In the genomic region with DNA sequence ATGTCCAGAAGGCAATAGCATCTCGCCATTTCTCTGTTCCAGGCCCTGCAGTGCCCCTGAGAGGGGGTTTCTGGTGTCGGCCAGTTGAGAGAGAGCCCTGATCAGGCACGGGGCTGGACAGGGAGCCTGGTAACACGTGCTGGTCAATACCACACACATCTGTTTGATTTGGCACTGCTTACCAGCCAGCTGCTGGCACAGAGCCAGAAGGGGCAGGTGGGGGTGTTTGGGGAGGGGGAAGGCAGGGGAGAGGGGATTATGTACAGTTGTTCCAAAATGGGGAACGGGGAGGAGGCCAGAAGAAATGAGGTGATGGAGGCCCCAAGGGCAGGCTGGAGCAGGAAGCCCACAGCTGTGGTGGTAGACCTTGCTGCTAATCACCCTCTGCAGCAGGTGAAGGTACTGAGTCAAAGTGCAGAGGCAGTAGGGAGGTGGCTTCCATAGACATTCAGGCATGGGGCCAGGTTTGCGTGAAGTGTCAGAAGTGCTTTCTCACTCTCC, we compare ENCODE assay signal across 10 cellular contexts.
DNase-seq lines count a peak whose midpoint lies in the region; ATAC-seq lines count a peak whose summit lies in the region.
"Had no signal": no experiment of that assay in that cellular context is flagged by ENCODE, and none has a peak within 500 bp of the region (broad histone marks: within the 10 kb centered on the region; RNA-seq: fewer than 3 reads in every experiment).

No MANE protein-coding gene starts in this region.

- H3K79me2 ChIP-seq in mesendoderm (ENCODE audit: control insufficient read depth, insufficient read depth, low read length): no peaks in the 10 kb centered on the region

- H4K5ac ChIP-seq in mesendoderm (ENCODE audit: low read length): no peak overlapping the region

- no peaks in the 10 kb centered on the region for H3K79me1 ChIP-seq in mesendoderm (ENCODE audit: low read length)

- H3K27me3 Mint-ChIP-seq in activated CD4-positive, alpha-beta T cell treated with anti-CD3 and anti-CD28 coated beads, Interleukin-2, amount 10 ng/mL, durations not matched to agents 24 days and 14 days: no peaks in the 10 kb centered on the region
- no peaks in the 10 kb centered on the region for H3K27me3 Mint-ChIP-seq in activated naive CD8-positive, alpha-beta T cell treated with anti-CD3 and anti-CD28 coated beads, Interleukin-2, amount 10 ng/mL, durations not matched to agents 7 days and 5 days

- POLR2A ChIA-PET in activated naive CD8-positive, alpha-beta T cell treated with anti-CD3 and anti-CD28 coated beads, Interleukin-2, amount 10 ng/mL, durations not matched to agents 7 days and 5 days (lab: Charles Lee): interaction anchor here (0.8 to 3.4 kb wide), 12 partner anchors 8 to 261 kb away, joined by 3 to 57 read pairs (median 6); a partner anchor contains a TSS

- intact Hi-C loops in activated CD4-positive, alpha-beta T cell treated with anti-CD3 and anti-CD28 coated beads, Interleukin-2, amount 10 ng/mL, durations not matched to agents 24 days and 14 days (cut with micrococcal nuclease): no loop called here
- intact Hi-C loops in cardiac septum (cut with DNase I): no loop called here

- no peak overlapping the region for H3K4me2 ChIP-seq in mesendoderm (ENCODE audit: low read length)
- H3K4me2 ChIP-seq: PC-9 had no signal

- ATAC-seq in activated naive CD8-positive, alpha-beta T cell treated with anti-CD3 and anti-CD28 coated beads, Interleukin-2, amount 10 ng/mL, durations not matched to agents 7 days and 5 days (ENCODE audit: low read depth): peak; percentile 53
- no peak for ATAC-seq in HG02588 (IDR thresholded peaks at IDR 0.05; ENCODE audit: unreplicated experiment)

- no peak overlapping the region for H3K23ac ChIP-seq in mesendoderm (ENCODE audit: low read length)

- H2BK15ac ChIP-seq in mesendoderm (replicated peaks; ENCODE audit: low read depth): no peak overlapping the region

- DNase-seq in activated CD4-positive, alpha-beta T cell treated with anti-CD3 and anti-CD28 coated beads, Interleukin-2, amount 10 ng/mL, durations not matched to agents 24 days and 14 days: peak; percentile 67
- no peak for DNase-seq in activated CD4-positive, alpha-beta T cell treated with anti-CD3 and anti-CD28 coated beads, Interleukin-2, amount 50 U/mL, for 48 hours
- peak; percentile 84 to 93 for DNase-seq in NCI-H2081 (lab: John Stamatoyannopoulos, UW)
- peak; percentile 59 for DNase-seq in activated naive CD8-positive, alpha-beta T cell treated with anti-CD3 and anti-CD28 coated beads, Interleukin-2, amount 10 ng/mL, durations not matched to agents 7 days and 5 days
- DNase-seq in cardiac septum (ENCODE audit: low spot score): no peak
- no peak for DNase-seq in mesendoderm
- DNase-seq: PC-9; stimulated activated CD8-positive, alpha-beta memory T cell treated with anti-CD3 and anti-CD28 coated beads, Interleukin-4, amount 100 ng/mL, for 48 hours had no signal

- H3K18ac ChIP-seq in mesendoderm (ENCODE audit: low read length): no peak overlapping the region

- no peak overlapping the region for H2BK5ac ChIP-seq in mesendoderm (ENCODE audit: low read length)

- no peaks in the 10 kb centered on the region for H3K4me1 ChIP-seq in mesendoderm (ENCODE audit: control insufficient read depth, low read depth, low read length)

- no peaks in the 10 kb centered on the region for H3K27me3 ChIP-seq in mesendoderm (ENCODE audit: insufficient read depth, low read length, poor library complexity)

- H3K9ac ChIP-seq in mesendoderm (ENCODE audit: low read length): no peak overlapping the region

- H3K36me3 Mint-ChIP-seq in activated CD4-positive, alpha-beta T cell treated with anti-CD3 and anti-CD28 coated beads, Interleukin-2, amount 10 ng/mL, durations not matched to agents 24 days and 14 days (ENCODE audit: low read depth): peaks cover 2% of the 10 kb centered on the region
- peaks cover 26% of the 10 kb centered on the region for H3K36me3 Mint-ChIP-seq in activated naive CD8-positive, alpha-beta T cell treated with anti-CD3 and anti-CD28 coated beads, Interleukin-2, amount 10 ng/mL, durations not matched to agents 7 days and 5 days

- H2AK5ac ChIP-seq in mesendoderm (ENCODE audit: low read length): no peak overlapping the region

- H3K27ac Mint-ChIP-seq in activated CD4-positive, alpha-beta T cell treated with anti-CD3 and anti-CD28 coated beads, Interleukin-2, amount 10 ng/mL, durations not matched to agents 24 days and 14 days: peak overlapping the region; percentile 91
- H3K27ac Mint-ChIP-seq in activated naive CD8-positive, alpha-beta T cell treated with anti-CD3 and anti-CD28 coated beads, Interleukin-2, amount 10 ng/mL, durations not matched to agents 7 days and 5 days: peak overlapping the region; percentile 94

- H3K4me3 ChIP-seq in skin epidermis: no peak overlapping the region
- H3K4me3 ChIP-seq in mesendoderm (ENCODE audit: low read length): no peak overlapping the region
- H3K4me3 ChIP-seq: PC-9 had no signal

- H4K8ac ChIP-seq in mesendoderm (ENCODE audit: low read depth, low read length): no peak overlapping the region

- peaks cover 4% of the 10 kb centered on the region for H3K9me3 Mint-ChIP-seq in activated CD4-positive, alpha-beta T cell treated with anti-CD3 and anti-CD28 coated beads, Interleukin-2, amount 10 ng/mL, durations not matched to agents 24 days and 14 days
- H3K9me3 Mint-ChIP-seq in activated naive CD8-positive, alpha-beta T cell treated with anti-CD3 and anti-CD28 coated beads, Interleukin-2, amount 10 ng/mL, durations not matched to agents 7 days and 5 days: peaks cover 2% of the 10 kb centered on the region

- peaks cover 69% of the 10 kb centered on the region for H3K4me1 Mint-ChIP-seq in activated CD4-positive, alpha-beta T cell treated with anti-CD3 and anti-CD28 coated beads, Interleukin-2, amount 10 ng/mL, durations not matched to agents 24 days and 14 days
- H3K4me1 Mint-ChIP-seq in activated naive CD8-positive, alpha-beta T cell treated with anti-CD3 and anti-CD28 coated beads, Interleukin-2, amount 10 ng/mL, durations not matched to agents 7 days and 5 days: peaks cover 64% of the 10 kb centered on the region

- WGBS in mesendoderm (ENCODE audit: extremely low coverage, insufficient coverage, low lambda C conversion rate): no CpG with 5 or more reads among the region's 6 CpGs

- no peaks in the 10 kb centered on the region for H3K36me3 ChIP-seq in mesendoderm (ENCODE audit: control insufficient read depth, insufficient read depth, low read length)

- H2BK120ac ChIP-seq in mesendoderm (ENCODE audit: low read depth, low read length): no peak overlapping the region

- no peak overlapping the region for H3K4ac ChIP-seq in mesendoderm (ENCODE audit: low read depth, low read length)

- peak overlapping the region; percentile 84 for H3K4me3 Mint-ChIP-seq in activated CD4-positive, alpha-beta T cell treated with anti-CD3 and anti-CD28 coated beads, Interleukin-2, amount 10 ng/mL, durations not matched to agents 24 days and 14 days
- H3K4me3 Mint-ChIP-seq in activated naive CD8-positive, alpha-beta T cell treated with anti-CD3 and anti-CD28 coated beads, Interleukin-2, amount 10 ng/mL, durations not matched to agents 7 days and 5 days: peak overlapping the region; percentile 77

- H3K27ac ChIP-seq in skin epidermis: peak overlapping the region in 13 of 21 experiments; percentile 40 to 86 (median 59)
- no peak overlapping the region for H3K27ac ChIP-seq in mesendoderm (ENCODE audit: low read depth, low read length)
- H3K27ac ChIP-seq: PC-9 had no signal

- H3K56ac ChIP-seq in mesendoderm (ENCODE audit: low read length): no peak overlapping the region

Comparison
In these comparisons a context has a peak if more than half of its experiments do, and no peak if none do; other contexts are left out.
1. DNase-seq: peak in activated CD4-positive, alpha-beta T cell treated with anti-CD3 and anti-CD28 coated beads, Interleukin-2, amount 10 ng/mL, durations not matched to agents 24 days and 14 days (single experiment), NCI-H2081 (2 of 2) and activated naive CD8-positive, alpha-beta T cell treated with anti-CD3 and anti-CD28 coated beads, Interleukin-2, amount 10 ng/mL, durations not matched to agents 7 days and 5 days (single experiment); none in activated CD4-positive, alpha-beta T cell treated with anti-CD3 and anti-CD28 coated beads, Interleukin-2, amount 50 U/mL, for 48 hours (0 of 2), cardiac septum (single experiment) and mesendoderm (single experiment).